In the genomic region with DNA sequence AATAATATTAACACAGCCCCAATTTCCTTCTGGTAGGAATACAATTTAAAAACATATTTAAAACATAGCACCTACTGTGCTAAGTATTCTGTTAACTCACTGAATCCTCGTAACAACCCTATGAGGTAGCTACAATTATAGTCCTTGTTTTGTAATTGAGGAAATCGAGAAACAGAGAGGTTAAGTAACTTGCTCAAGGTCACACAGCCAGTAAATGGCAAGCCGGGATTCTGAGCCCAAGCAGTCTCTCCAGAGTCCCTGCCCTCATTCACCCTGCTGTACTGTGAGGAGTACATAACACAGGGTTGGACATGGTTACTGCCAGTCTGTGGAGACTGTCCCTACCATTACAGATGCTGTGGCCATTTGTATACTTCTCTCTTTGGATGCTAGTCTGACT, we compare ENCODE assay signal across 10 cellular contexts.
"Had no signal": no experiment of that assay in that cellular context is flagged by ENCODE, and none has a peak within 500 bp of the region (broad histone marks: within the 10 kb centered on the region; RNA-seq: fewer than 3 reads in every experiment).

No MANE protein-coding gene starts in this region.

- DNase-seq: GM23248, GOT3, H9, HCEC 1CT, HFFc6, Kasumi-1, KG1 had no signal

- FAIRE-seq: H54 had no signal

- H3K9me3 Mint-ChIP-seq: H9, HFFc6, IgD-negative memory B cell had no signal

- H3K27ac Mint-ChIP-seq: H9, HFFc6, IgD-negative memory B cell had no signal

- H3K4me3 Mint-ChIP-seq: H9, HFFc6, IgD-negative memory B cell had no signal

- H3K9ac ChIP-seq: GM23248 had no signal

- H3K27me3 Mint-ChIP-seq: IgD-negative memory B cell had no signal

- H2AFZ ChIP-seq: GM23248 had no signal

- H3K27ac ChIP-seq: GM23248, HL-60 had no signal

- H3K4me3 ChIP-seq: GM23248 had no signal
